In the genomic region with DNA sequence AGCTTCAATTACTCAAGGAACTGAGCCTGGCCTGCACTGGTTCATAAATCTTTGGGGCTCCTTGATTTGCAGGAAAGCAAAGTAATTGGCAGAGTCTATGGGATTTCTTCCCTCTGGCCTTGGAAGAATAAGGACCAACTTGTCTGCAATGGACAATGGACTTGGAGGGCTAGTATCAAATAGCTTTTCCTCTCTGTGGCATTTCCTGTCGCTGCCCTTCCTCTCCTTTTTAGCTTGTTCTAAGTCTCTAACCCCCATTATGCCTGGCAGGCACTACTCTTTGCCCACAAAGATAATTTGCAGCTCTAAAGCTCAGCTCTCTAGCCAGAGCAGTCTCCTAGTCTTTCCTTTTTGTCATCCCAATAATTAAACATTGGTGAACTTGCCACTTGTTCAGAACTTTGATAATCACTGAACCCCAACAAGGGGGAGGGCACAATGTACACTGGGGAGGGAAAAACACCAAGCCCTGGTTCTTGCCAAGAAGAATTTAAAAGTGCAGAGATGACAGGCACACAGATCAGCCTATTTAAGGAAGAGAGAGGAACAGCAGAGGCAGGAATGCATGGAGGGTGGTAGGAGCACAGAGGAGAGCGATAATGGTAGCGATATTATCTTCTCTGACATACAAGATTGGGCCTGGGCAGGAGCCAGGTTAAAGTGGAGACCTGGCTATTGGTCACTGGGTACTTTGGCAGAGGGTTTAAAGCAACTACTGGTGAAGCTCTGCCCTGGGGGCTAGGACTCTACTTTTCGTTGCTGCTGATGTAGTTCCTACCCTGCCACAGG, we compare ENCODE assay signal across 33 cellular contexts. TPM values are rescaled to one million over a fixed set of nuclear protein-coding genes. Genes with fewer than 3 reads are reported as not detected.
"Had no signal": no experiment of that assay in that cellular context is flagged by ENCODE, and none has a peak within 500 bp of the region (broad histone marks: within the 10 kb centered on the region; RNA-seq: fewer than 3 reads in every experiment).

No MANE protein-coding gene starts in this region.

- H3K9me3 ChIP-seq: colonic mucosa, right atrium auricular region, vagina had no signal

- H3K27me3 Mint-ChIP-seq: activated CD4-positive, alpha-beta T cell treated with anti-CD3 and anti-CD28 coated beads for 36 hours; activated CD8-positive, alpha-beta memory T cell treated with anti-CD3 and anti-CD28 coated beads, Interleukin-2, amount 10 ng/mL, durations not matched to agents 7 days and 5 days; activated naive CD4-positive, alpha-beta T cell treated with anti-CD3 and anti-CD28 coated beads, Interleukin-2, amount 50 U/mL, for 24 hours; activated naive CD8-positive, alpha-beta T cell treated with anti-CD3 and anti-CD28 coated beads, Interleukin-2, amount 50 U/mL, for 24 hours; stimulated activated memory B cell treated with anti-CD40 and anti-IgM and Interleukin-4, amounts not matched to agents 10 μg/mL and 1 μg/mL and 100 μg/mL, for 72 hours; stimulated activated naive CD8-positive, alpha-beta T cell treated with anti-CD3 and anti-CD28 coated beads, Interleukin-15, amount 100 ng/mL, for 72 hours; type B pancreatic cell had no signal

- H3K9me3 Mint-ChIP-seq: activated naive CD4-positive, alpha-beta T cell treated with anti-CD3 and anti-CD28 coated beads, Interleukin-2, amount 50 U/mL, for 24 hours; activated naive CD8-positive, alpha-beta T cell treated with anti-CD3 and anti-CD28 coated beads, Interleukin-2, amount 50 U/mL, for 24 hours; activated T-helper 2 cell treated with anti-CD3 and anti-CD28 coated beads, Interferon-gamma antibody, Interleukin-2, Interleukin-4, amounts not matched to agents 10 μg/mL and 5 μg/mL and 100 μg/mL, durations not matched to agents 14 hours and 24 hours and 36 hours; natural killer cell; stimulated activated memory B cell treated with anti-CD40 and anti-IgM and Interleukin-4, amounts not matched to agents 10 μg/mL and 1 μg/mL and 100 μg/mL, for 72 hours; stimulated activated naive CD8-positive, alpha-beta T cell treated with anti-CD3 and anti-CD28 coated beads, Interleukin-15, amount 100 ng/mL, for 72 hours; type B pancreatic cell had no signal

- H3K36me3 Mint-ChIP-seq: activated CD8-positive, alpha-beta memory T cell treated with anti-CD3 and anti-CD28 coated beads, Interleukin-2, amount 10 ng/mL, durations not matched to agents 7 days and 5 days; natural killer cell; type B pancreatic cell had no signal

- DNase-seq: activated CD4-positive, alpha-beta T cell treated with anti-CD3 and anti-CD28 coated beads for 36 hours; activated CD4-positive, CD25-positive, alpha-beta regulatory T cell; activated CD8-positive, alpha-beta memory T cell treated with anti-CD3 and anti-CD28 coated beads, Interleukin-2, amount 10 ng/mL, durations not matched to agents 7 days and 5 days; activated CD8-positive, alpha-beta T cell treated with anti-CD3 and anti-CD28 coated beads, Interleukin-2, amount 10 ng/mL, durations not matched to agents 7 days and 5 days; activated naive CD8-positive, alpha-beta T cell treated with anti-CD3 and anti-CD28 coated beads, Interleukin-2, amount 50 U/mL, for 24 hours; activated T-cell treated with anti-CD3 and anti-CD28 coated beads, Interleukin-2, amount 50 U/mL, for 48 hours; cerebellar nuclear complex; colonic mucosa; dorsolateral prefrontal cortex; effector memory CD4-positive, alpha-beta T cell; erythroblast; head of caudate nucleus; hypothalamus; mesendoderm; natural killer cell; stimulated activated CD4-positive, alpha-beta T cell treated with anti-CD3 and anti-CD28 coated beads, Interleukin-1b, Interleukin-23, amount 100 ng/mL, for 48 hours; stimulated activated CD4-positive, alpha-beta T cell treated with anti-CD3 and anti-CD28 coated beads, Interleukin-4, amount 100 ng/mL, for 4 hours; stimulated activated CD8-positive, alpha-beta memory T cell treated with anti-CD3 and anti-CD28 coated beads, Interleukin-4, amount 100 ng/mL, for 48 hours; stimulated activated naive CD8-positive, alpha-beta T cell treated with anti-CD3 and anti-CD28 coated beads, Interleukin-15, amount 100 ng/mL, for 72 hours; substantia nigra had no signal

- H3K36me3 ChIP-seq: colonic mucosa, right atrium auricular region, vagina had no signal

- H3K4me3 Mint-ChIP-seq: activated CD4-positive, alpha-beta T cell treated with anti-CD3 and anti-CD28 coated beads for 36 hours; activated CD8-positive, alpha-beta memory T cell treated with anti-CD3 and anti-CD28 coated beads, Interleukin-2, amount 10 ng/mL, durations not matched to agents 7 days and 5 days; activated CD8-positive, alpha-beta T cell treated with anti-CD3 and anti-CD28 coated beads, Interleukin-2, amount 10 ng/mL, durations not matched to agents 7 days and 5 days; activated naive CD4-positive, alpha-beta T cell treated with anti-CD3 and anti-CD28 coated beads, Interleukin-2, amount 50 U/mL, for 24 hours; activated naive CD8-positive, alpha-beta T cell treated with anti-CD3 and anti-CD28 coated beads, Interleukin-2, amount 50 U/mL, for 24 hours; natural killer cell; stimulated activated memory B cell treated with anti-CD40 and anti-IgM and Interleukin-4, amounts not matched to agents 10 μg/mL and 1 μg/mL and 100 μg/mL, for 72 hours; stimulated activated naive CD8-positive, alpha-beta T cell treated with anti-CD3 and anti-CD28 coated beads, Interleukin-15, amount 100 ng/mL, for 72 hours; type B pancreatic cell had no signal

- H3K27ac Mint-ChIP-seq: activated CD4-positive, alpha-beta T cell treated with anti-CD3 and anti-CD28 coated beads for 36 hours; activated CD8-positive, alpha-beta memory T cell treated with anti-CD3 and anti-CD28 coated beads, Interleukin-2, amount 10 ng/mL, durations not matched to agents 7 days and 5 days; activated CD8-positive, alpha-beta T cell treated with anti-CD3 and anti-CD28 coated beads, Interleukin-2, amount 10 ng/mL, durations not matched to agents 7 days and 5 days; activated naive CD4-positive, alpha-beta T cell treated with anti-CD3 and anti-CD28 coated beads, Interleukin-2, amount 50 U/mL, for 24 hours; activated naive CD8-positive, alpha-beta T cell treated with anti-CD3 and anti-CD28 coated beads, Interleukin-2, amount 50 U/mL, for 24 hours; activated T-helper 2 cell treated with anti-CD3 and anti-CD28 coated beads, Interferon-gamma antibody, Interleukin-2, Interleukin-4, amounts not matched to agents 10 μg/mL and 5 μg/mL and 100 μg/mL, durations not matched to agents 14 hours and 24 hours and 36 hours; natural killer cell; stimulated activated memory B cell treated with anti-CD40 and anti-IgM and Interleukin-4, amounts not matched to agents 10 μg/mL and 1 μg/mL and 100 μg/mL, for 72 hours; stimulated activated naive CD8-positive, alpha-beta T cell treated with anti-CD3 and anti-CD28 coated beads, Interleukin-15, amount 100 ng/mL, for 72 hours; type B pancreatic cell had no signal

- H3K27me3 ChIP-seq: colonic mucosa, dorsolateral prefrontal cortex, right atrium auricular region, vagina had no signal

- H3K4me3 ChIP-seq: colonic mucosa, dorsolateral prefrontal cortex, lung, right atrium auricular region, smooth muscle cell, vagina had no signal

- H3K27ac ChIP-seq: colonic mucosa, right atrium auricular region, vagina had no signal

- H3K4me1 ChIP-seq: colonic mucosa had no signal

- H3K4me1 Mint-ChIP-seq: activated CD4-positive, alpha-beta T cell treated with anti-CD3 and anti-CD28 coated beads for 36 hours; activated CD8-positive, alpha-beta memory T cell treated with anti-CD3 and anti-CD28 coated beads, Interleukin-2, amount 10 ng/mL, durations not matched to agents 7 days and 5 days; activated naive CD4-positive, alpha-beta T cell treated with anti-CD3 and anti-CD28 coated beads, Interleukin-2, amount 50 U/mL, for 24 hours; activated naive CD8-positive, alpha-beta T cell treated with anti-CD3 and anti-CD28 coated beads, Interleukin-2, amount 50 U/mL, for 24 hours; natural killer cell; stimulated activated memory B cell treated with anti-CD40 and anti-IgM and Interleukin-4, amounts not matched to agents 10 μg/mL and 1 μg/mL and 100 μg/mL, for 72 hours; stimulated activated naive CD8-positive, alpha-beta T cell treated with anti-CD3 and anti-CD28 coated beads, Interleukin-15, amount 100 ng/mL, for 72 hours had no signal

RNA-seq across cellular contexts. Expression of a gene that starts 38.7 kb away (rescaled TPM):
- total RNA-seq: activated CD8-positive, alpha-beta memory T cell treated with anti-CD3 and anti-CD28 coated beads, Interleukin-2, amount 10 ng/mL, durations not matched to agents 7 days and 5 days; activated CD8-positive, alpha-beta T cell treated with anti-CD3 and anti-CD28 coated beads, Interleukin-2, amount 10 ng/mL, durations not matched to agents 7 days and 5 days; activated T-helper 2 cell treated with anti-CD3 and anti-CD28 coated beads, Interferon-gamma antibody, Interleukin-2, Interleukin-4, amounts not matched to agents 10 μg/mL and 5 μg/mL and 100 μg/mL, durations not matched to agents 14 hours and 24 hours and 36 hours; colonic mucosa; kidney epithelial cell; left lobe of liver; mononuclear cell; natural killer cell; omental fat pad; pulmonary artery endothelial cell; right atrium auricular region; smooth muscle cell; vagina had no signal
